Comparison of ENCODE assay signal across 8 cellular contexts in genomic region chr16:689175-689897, GRCh38. TPM values are rescaled to one million over a fixed set of nuclear protein-coding genes. Genes with fewer than 3 reads are reported as not detected.
DNase-seq lines count a peak whose midpoint lies in the region; ATAC-seq, FAIRE-seq and TF ChIP-seq lines count a peak whose summit lies in the region.

No MANE protein-coding gene starts in this region.

- 0 out of 2 replicates have a peak overlapping the region, but pooled peaks have one; percentile 16 for H3K14ac ChIP-seq in IMR-90 (replicated peaks; ENCODE audit: low read depth, low read length)

- no peak overlapping the region for H3K23ac ChIP-seq in IMR-90 (ENCODE audit: low read depth, low read length)

- H3K4me1 ChIP-seq in A549 (peaks cover 15% of the 10 kb centered on the region; the same call in 1 of the 3 replicates), IMR-90 (ENCODE audit: control insufficient read depth, insufficient read depth, low read length) (peaks cover 12% of the 10 kb centered on the region), mucosa of rectum (ENCODE audit: control insufficient read depth in 2 of 2, insufficient read depth in 2 of 2, low read length in 2 of 2) (peaks cover 19% of the 10 kb centered on the region in 2 donors)

- H2BK15ac ChIP-seq in IMR-90 (ENCODE audit: low read depth, low read length): no peak overlapping the region

- peak overlapping the region; percentile 89 to 94 for H3K27ac ChIP-seq in A549
- H3K27ac ChIP-seq in IMR-90 (ENCODE audit: insufficient read depth, low read length): peak overlapping the region; percentile 86
- peak overlapping the region in 1 of 2 donors; percentile 75 for H3K27ac ChIP-seq in mucosa of rectum (ENCODE audit: low read depth in 2 of 2, low read length in 2 of 2)

- peak overlapping the region; percentile 62 for H2AK5ac ChIP-seq in IMR-90 (ENCODE audit: low read depth, low read length)

- H3K4me3 ChIP-seq in A549 (peak overlapping the region; percentile 71), IMR-90 (ENCODE audit: insufficient read depth, low read depth, low read length) (peak overlapping the region; percentile 92), cardiac fibroblast (replicated peaks in 1 of 2; ENCODE audit: low read depth in 2 of 2, low read length in 2 of 2) (peak overlapping the region; percentile 68 to 91), mucosa of rectum (ENCODE audit: low read length in 2 of 2) (peak overlapping the region; percentile 74 to 90)

- peaks cover 22% of the 10 kb centered on the region for H3K27me3 ChIP-seq in IMR-90 (ENCODE audit: control insufficient read depth, insufficient read depth, low read length)
- peaks cover 0 to 8% of the 10 kb centered on the region in 2 donors for H3K27me3 ChIP-seq in mucosa of rectum (ENCODE audit: control insufficient read depth in 2 of 2, insufficient read depth in 2 of 2, low read length in 2 of 2)

- TF ChIP-seq RAD21 in A549 (conservative IDR thresholded peaks at IDR 0.05 in 1 of 2, IDR thresholded peaks at IDR 0.05 in 1 of 2) (no peak), IMR-90 (IDR thresholded peaks at IDR 0.05; ENCODE audit: low read length) (no peak)

- H3K4me2 ChIP-seq in A549: peak overlapping the region; percentile 82
- H3K4me2 ChIP-seq in IMR-90 (ENCODE audit: low read depth, low read length): peak overlapping the region; percentile 97

- H4K5ac ChIP-seq in IMR-90 (ENCODE audit: low read depth, low read length): peak overlapping the region; percentile 73

- no peak for DNase-seq in A549 (ENCODE audit: low read depth in 1 of 2, low spot score in 1 of 2)
- no peak for DNase-seq in IMR-90
- no peak for DNase-seq in cardiac fibroblast (ENCODE audit: low read depth in 2 of 2)
- DNase-seq in NCI-H526 treated with DMSO at 0.1 percent for 48 hours (lab: John Stamatoyannopoulos, UW): no peak
- no peak for DNase-seq in RKO (ENCODE audit: low spot score)
- DNase-seq in effector CD4-positive, alpha-beta T cell: no peak

- CTCF ChIA-PET in A549 (lab: Yijun Ruan, JAX) (interaction anchor here (1.3 to 4.8 kb wide), 5 partner anchors 15 to 27 kb away, joined by 3 to 32 read pairs (median 5); partner anchors contain the start of gene RHOT2), IMR-90 (lab: Yijun Ruan, JAX) (no interaction called here)

- ATAC-seq in A549 (peak in 1 of 2 experiments; percentile 1; a peak in 2 of 6 replicates), IMR-90 (ENCODE audit: low read depth) (no peak; the same call in 1 of the 2 replicates), GM21526 (IDR thresholded peaks at IDR 0.05; ENCODE audit: low FRiP score, unreplicated experiment) (no peak)

- BruUV-seq in IMR-90 (replicated peaks; lab: Mats Ljungman, UMichigan): no TSS peak

- dilution Hi-C loops in IMR-90 (cut with HindIII; ENCODE audit: low sequenced_read_pairs, unreplicated experiment): no loop called here

- POLR2A ChIA-PET in A549 (lab: Yijun Ruan, JAX) (interaction anchor here (0.5 to 1.8 kb wide), 6 partner anchors 8 to 33 kb away, joined by 3 to 12 read pairs (median 4); partner anchors contain the start of gene STUB1), IMR-90 (lab: Charles Lee; ENCODE audit: unreplicated experiment) (no interaction called here)

- no peak for FAIRE-seq in A549 (lab: Jason Lieb, UNC)

- H3K4ac ChIP-seq in IMR-90 (ENCODE audit: low read depth, low read length): peak overlapping the region; percentile 48

- intact Hi-C loops in IMR-90 (cut with micrococcal nuclease): no loop called here

- in situ Hi-C loops in IMR-90 (cut with MboI; ENCODE audit: low sequenced_read_pairs): no loop called here

- H3K9ac ChIP-seq in IMR-90 (ENCODE audit: low read depth, low read length) (peak overlapping the region; percentile 84), mucosa of rectum (ENCODE audit: low read depth in 1 of 2, low read length in 2 of 2) (peak overlapping the region; percentile 88)

- H2BK5ac ChIP-seq in IMR-90 (ENCODE audit: low read depth, low read length, poor library complexity, severe bottlenecking): no peak overlapping the region

- no peak for TF ChIP-seq CTCF in A549 (IDR thresholded peaks at IDR 0.05)
- no peak for TF ChIP-seq CTCF in IMR-90 (conservative IDR thresholded peaks at IDR 0.05; ENCODE audit: low read depth, low read length)
- no peak for TF ChIP-seq CTCF in cardiac fibroblast (IDR thresholded peaks at IDR 0.05; ENCODE audit: low read depth, low read length)

- no peaks in the 10 kb centered on the region; the same call in 1 of the 2 replicates for H4K20me1 ChIP-seq in IMR-90 (ENCODE audit: insufficient read depth, low read length)

- no peak overlapping the region for H2BK120ac ChIP-seq in IMR-90 (ENCODE audit: low read depth, low read length)

- 80% methylated on average over 26 of the region's 26 CpGs for WGBS in A549 (ENCODE audit: missing lambda C conversion rate)
- 88% methylated on average over 18 of the region's 26 CpGs; no CpG with 5 or more reads in 1 of the 2 experiments for WGBS in IMR-90 (ENCODE audit: extremely low coverage in 2 of 2, insufficient read length in 1 of 2), 2 experiments

- no peak for TF ChIP-seq EP300 in A549 (IDR thresholded peaks at IDR 0.05)

- H3K9me3 ChIP-seq in A549 (no peaks in the 10 kb centered on the region), IMR-90 (ENCODE audit: control insufficient read depth, insufficient read depth, low read length) (no peaks in the 10 kb centered on the region; the same call in 1 of the 2 replicates), mucosa of rectum (ENCODE audit: control insufficient read depth in 2 of 2, low read length in 2 of 2) (no peaks in the 10 kb centered on the region)

- H3K18ac ChIP-seq in IMR-90 (ENCODE audit: low read depth, low read length): no peak overlapping the region

- H3K9me1 ChIP-seq in IMR-90 (ENCODE audit: insufficient read depth, low read length): peaks cover 7% of the 10 kb centered on the region

- peak; percentile 24; the same call in 1 of the 2 replicates for TF ChIP-seq POLR2A in A549 (IDR thresholded peaks at IDR 0.05; ENCODE audit: low read length)
- no peak for TF ChIP-seq POLR2A in IMR-90 (IDR thresholded peaks at IDR 0.05; ENCODE audit: low read depth, low read length)

- peak overlapping the region; percentile 96 for H2AFZ ChIP-seq in IMR-90 (replicated peaks; ENCODE audit: low read length, poor library complexity)

- peaks cover 9 to 31% of the 10 kb centered on the region in 2 experiments; a peak in 3 of 4 replicates for H3K79me1 ChIP-seq in IMR-90 (ENCODE audit: low read depth in 1 of 2, low read length in 2 of 2)

- peak overlapping the region; percentile 48 for H2AK9ac ChIP-seq in IMR-90 (replicated peaks; ENCODE audit: low read depth, low read length, poor library complexity)

- peaks cover 22% of the 10 kb centered on the region for H3K36me3 ChIP-seq in IMR-90 (ENCODE audit: control insufficient read depth, insufficient read depth, low read length)
- H3K36me3 ChIP-seq in mucosa of rectum (ENCODE audit: control insufficient read depth in 2 of 2, insufficient read depth in 2 of 2, low read length in 2 of 2): peaks cover 0 to 3% of the 10 kb centered on the region in 2 donors

- peak overlapping the region; percentile 68 to 84 for H4K8ac ChIP-seq in IMR-90 (ENCODE audit: low read depth in 2 of 2, low read length in 2 of 2)

- no peak overlapping the region; the same call in 1 of the 2 replicates for H3K56ac ChIP-seq in IMR-90 (ENCODE audit: extremely low read depth, insufficient read depth, low read length)

- no peak overlapping the region for H4K91ac ChIP-seq in IMR-90 (ENCODE audit: insufficient read depth, low read depth, low read length)

- no peak overlapping the region for H2BK20ac ChIP-seq in IMR-90 (ENCODE audit: low read depth, low read length)

RNA-seq across cellular contexts. Expression of gene WDR24, which starts 0.9 kb away (rescaled TPM):
- polyA plus RNA-seq in A549 (2011; rRNA removed) (2.7 and 3.0 TPM in 2 replicates), A549 (2017; fragmentation: RNase III; extraction: RNeasy Plus Mini Kit Qiagen cat#74134 plus additional on column Dnase treatment) (5.6 to 7.6 TPM (median 6.6 TPM) in 3 replicates), IMR-90 (2012; rRNA removed) (8.7 and 10.8 TPM in 2 replicates)
- 7.4 and 8.0 TPM in 2 replicates for polyA plus RNA-seq in A549 (2012; cell fraction: cytosol; rRNA removed)
- 35.9 and 47.7 TPM in 2 replicates for polyA plus RNA-seq in A549 (2012; cell fraction: nucleus; rRNA removed)
- 2.8 and 5.1 TPM in 2 replicates for polyA minus RNA-seq in A549 (2011; rRNA and poly(A)+ RNA removed)
- total RNA-seq in IMR-90 (2012; rRNA removed): 0.72 and 1.1 TPM in 2 replicates
- 7.8 and 7.9 TPM in 2 replicates for polyA plus RNA-seq in IMR-90 (2012; cell fraction: cytosol; rRNA removed)
- polyA plus RNA-seq in IMR-90 (2012; cell fraction: nucleus; rRNA removed; ENCODE audit: low replicate concordance): 22.4 and 54.8 TPM in 2 replicates

RNA-seq across cellular contexts. Expression of gene JMJD8, which starts 5.2 kb away (rescaled TPM):
- polyA plus RNA-seq in A549 (2011; rRNA removed) (37.5 and 43.8 TPM in 2 replicates), A549 (2017; fragmentation: RNase III; extraction: RNeasy Plus Mini Kit Qiagen cat#74134 plus additional on column Dnase treatment) (72.6 to 77.0 TPM (median 73.7 TPM) in 3 replicates), IMR-90 (2012; rRNA removed) (62.5 and 72.2 TPM in 2 replicates)
- 109 and 141 TPM in 2 replicates for polyA plus RNA-seq in A549 (2012; cell fraction: cytosol; rRNA removed)
- 182 and 269 TPM in 2 replicates for polyA plus RNA-seq in A549 (2012; cell fraction: nucleus; rRNA removed)
- polyA minus RNA-seq in A549 (2011; rRNA and poly(A)+ RNA removed): 33.6 and 39.1 TPM in 2 replicates
- 17.2 and 17.7 TPM in 2 replicates for total RNA-seq in IMR-90 (2012; rRNA removed)
- 54.7 and 85.9 TPM in 2 replicates for polyA plus RNA-seq in IMR-90 (2012; cell fraction: cytosol; rRNA removed)
- polyA plus RNA-seq in IMR-90 (2012; cell fraction: nucleus; rRNA removed; ENCODE audit: low replicate concordance): 54.8 and 132 TPM in 2 replicates

RNA-seq across cellular contexts. Expression of gene STUB1, which starts 9.1 kb away (rescaled TPM):
- polyA plus RNA-seq in A549 (2011; rRNA removed) (53.2 and 60.6 TPM in 2 replicates), A549 (2017; fragmentation: RNase III; extraction: RNeasy Plus Mini Kit Qiagen cat#74134 plus additional on column Dnase treatment) (90.0 to 93.5 TPM (median 90.4 TPM) in 3 replicates), IMR-90 (2012; rRNA removed) (186 and 195 TPM in 2 replicates)
- polyA plus RNA-seq in A549 (2012; cell fraction: cytosol; rRNA removed): 134 and 143 TPM in 2 replicates
- polyA plus RNA-seq in A549 (2012; cell fraction: nucleus; rRNA removed): 123 and 167 TPM in 2 replicates
- 18.1 and 28.3 TPM in 2 replicates for polyA minus RNA-seq in A549 (2011; rRNA and poly(A)+ RNA removed)
- 162 and 183 TPM in 2 replicates for total RNA-seq in IMR-90 (2012; rRNA removed)
- polyA plus RNA-seq in IMR-90 (2012; cell fraction: cytosol; rRNA removed): 197 and 230 TPM in 2 replicates
- 258 and 444 TPM in 2 replicates for polyA plus RNA-seq in IMR-90 (2012; cell fraction: nucleus; rRNA removed; ENCODE audit: low replicate concordance)

RNA-seq across cellular contexts. Expression of gene RHBDL1, which starts 13.9 kb away (rescaled TPM):
- polyA plus RNA-seq in A549 (2011; rRNA removed) (0.56 and 0.75 TPM in 2 replicates), A549 (2017; fragmentation: RNase III; extraction: RNeasy Plus Mini Kit Qiagen cat#74134 plus additional on column Dnase treatment) (1.2 to 1.6 TPM (median 1.4 TPM) in 3 replicates), IMR-90 (2012; rRNA removed) (4.1 and 4.8 TPM in 2 replicates)
- polyA plus RNA-seq in A549 (2012; cell fraction: cytosol; rRNA removed): 1.5 and 1.8 TPM in 2 replicates
- 19.1 and 19.7 TPM in 2 replicates for polyA plus RNA-seq in A549 (2012; cell fraction: nucleus; rRNA removed)
- polyA minus RNA-seq in A549 (2011; rRNA and poly(A)+ RNA removed): 0.12 and 0.29 TPM in 2 replicates
- total RNA-seq in IMR-90 (2012; rRNA removed): 0.72 and 0.83 TPM in 2 replicates
- 4.0 and 5.9 TPM in 2 replicates for polyA plus RNA-seq in IMR-90 (2012; cell fraction: cytosol; rRNA removed)
- 37.4 and 102 TPM in 2 replicates for polyA plus RNA-seq in IMR-90 (2012; cell fraction: nucleus; rRNA removed; ENCODE audit: low replicate concordance)

RNA-seq across cellular contexts. Expression of gene FBXL16, which starts 16.3 kb away (rescaled TPM):
- polyA plus RNA-seq in A549 (2011; rRNA removed) (0.53 and 0.54 TPM in 2 replicates), A549 (2017; fragmentation: RNase III; extraction: RNeasy Plus Mini Kit Qiagen cat#74134 plus additional on column Dnase treatment) (1.1 to 1.4 TPM (median 1.2 TPM) in 3 replicates), IMR-90 (2012; rRNA removed) (2.2 and 3.0 TPM in 2 replicates)
- polyA plus RNA-seq in A549 (2012; cell fraction: cytosol; rRNA removed): 1.1 and 2.4 TPM in 2 replicates
- 2.4 and 4.1 TPM in 2 replicates for polyA plus RNA-seq in A549 (2012; cell fraction: nucleus; rRNA removed)
- polyA minus RNA-seq in A549 (2011; rRNA and poly(A)+ RNA removed): 0.21 and 0.29 TPM in 2 replicates
- total RNA-seq in IMR-90 (2012; rRNA removed): 0.18 and 0.56 TPM in 2 replicates
- 0.88 and 2.6 TPM in 2 replicates for polyA plus RNA-seq in IMR-90 (2012; cell fraction: cytosol; rRNA removed)
- polyA plus RNA-seq in IMR-90 (2012; cell fraction: nucleus; rRNA removed; ENCODE audit: low replicate concordance): 1.6 and 4.8 TPM in 2 replicates
